Comparison of ENCODE assay signal across 8 cellular contexts in genomic region chr7:91288208-91288824, GRCh38. TPM values are rescaled to one million over a fixed set of nuclear protein-coding genes. Genes with fewer than 3 reads are reported as not detected.
DNase-seq lines count a peak whose midpoint lies in the region; ATAC-seq and TF ChIP-seq lines count a peak whose summit lies in the region.

No MANE protein-coding gene starts in this region.

- H3K27me3 Mint-ChIP-seq in neural crest cell (ENCODE audit: low read depth) (no peaks in the 10 kb centered on the region), T-helper 17 cell (no peaks in the 10 kb centered on the region)

- no peak overlapping the region for H3K4me3 ChIP-seq in AG10803 (ENCODE audit: low read length)

- ATAC-seq in GM18909 (IDR thresholded peaks at IDR 0.05; ENCODE audit: poor library complexity, unreplicated experiment) (peak; percentile 55), GM21737 (IDR thresholded peaks at IDR 0.05; ENCODE audit: unreplicated experiment) (no peak), T-helper 17 cell (no peak), GM21717 (IDR thresholded peaks at IDR 0.05; ENCODE audit: unreplicated experiment) (no peak)

- H3K27ac Mint-ChIP-seq in neural crest cell (ENCODE audit: unreplicated experiment) (no peak overlapping the region), T-helper 17 cell (no peak overlapping the region)

- peak; percentile 23 for TF ChIP-seq CTCF in AG10803 (conservative IDR thresholded peaks at IDR 0.05; ENCODE audit: low read length)
- peak; percentile 53 for TF ChIP-seq CTCF in neural crest cell (conservative IDR thresholded peaks at IDR 0.05)

- H3K36me3 Mint-ChIP-seq in neural crest cell (ENCODE audit: low read depth) (no peaks in the 10 kb centered on the region), T-helper 17 cell (ENCODE audit: low read depth) (no peaks in the 10 kb centered on the region)

- H3K4me3 Mint-ChIP-seq in neural crest cell (no peak overlapping the region), T-helper 17 cell (no peak overlapping the region)

- H3K4me1 Mint-ChIP-seq in neural crest cell, result peaks cover 35% of the 10 kb centered on the region
- H3K4me1 Mint-ChIP-seq in T-helper 17 cell, result no peaks in the 10 kb centered on the region

- H3K9me3 ChIP-seq in T-helper 17 cell (ENCODE audit: control insufficient read depth, low read length, poor library complexity, severe bottlenecking), result no peaks in the 10 kb centered on the region

- DNase-seq in AG10803 (ENCODE audit: low read depth), result no peak
- DNase-seq in NCI-H1694 treated with DMSO at 0.1 percent for 48 hours (lab: John Stamatoyannopoulos, UW), result peak; percentile 32
- peak; percentile 73 for DNase-seq in dermis blood vessel endothelial cell
- DNase-seq in neural crest cell (ENCODE audit: low read depth, low spot score), result peak; percentile 28
- DNase-seq in T-helper 17 cell, result no peak

- H3K9me3 Mint-ChIP-seq in neural crest cell, result no peaks in the 10 kb centered on the region

RNA-seq across cellular contexts. Expression of gene FZD1, which starts 24.1 kb away (rescaled TPM):
- total RNA-seq in dermis blood vessel endothelial cell, result 3.6 and 6.0 TPM in 2 replicates
- total RNA-seq in neural crest cell, result 9.2 and 9.5 TPM in 2 replicates
- total RNA-seq in T-helper 17 cell, result under 1 TPM; 0.13 to 0.17 TPM

Comparison
In these comparisons a context has a peak if more than half of its experiments do, and no peak if none do; other contexts are left out.
1. DNase-seq: peak in NCI-H1694 treated with DMSO at 0.1 percent for 48 hours (single experiment), dermis blood vessel endothelial cell (single experiment) and neural crest cell (single experiment); none in AG10803 (single experiment) and T-helper 17 cell (0 of 3).